ENCODE assay signal across 23 cellular contexts in genomic region chr7:16958724-16959123, GRCh38.
"Had no signal": no experiment of that assay in that cellular context is flagged by ENCODE, and none has a peak within 500 bp of the region (broad histone marks: within the 10 kb centered on the region; RNA-seq: fewer than 3 reads in every experiment).

No MANE protein-coding gene starts in this region.

- H3K9me3 Mint-ChIP-seq: dendritic cell treated with granulocyte-macrophage colony-stimulating factor and Interleukin-4, amounts not matched to agents 40 ng/mL and 50 ng/mL, for 4 days had no signal

- H3K27me3 ChIP-seq: colonic mucosa, esophagus muscularis mucosa, foreskin keratinocyte, heart right ventricle had no signal

- H3K36me3 Mint-ChIP-seq: mesothelial cell of epicardium; naive thymus-derived CD8-positive, alpha-beta T cell had no signal

- H3K36me3 ChIP-seq: colonic mucosa, esophagus muscularis mucosa, heart right ventricle, left ventricle myocardium inferior, lower lobe of right lung had no signal

- H3K4me3 ChIP-seq: colonic mucosa, esophagus muscularis mucosa, heart right ventricle, left ventricle myocardium inferior, lower lobe of right lung, mucosa of descending colon had no signal

- ATAC-seq: foreskin keratinocyte; heart right ventricle; left cardiac atrium; lower lobe of right lung; mucosa of descending colon; naive thymus-derived CD8-positive, alpha-beta T cell had no signal

- H3K27ac ChIP-seq: colonic mucosa, esophagus muscularis mucosa, foreskin keratinocyte, heart right ventricle, left ventricle myocardium inferior, lower lobe of right lung had no signal

- DNase-seq: colonic mucosa; cortex of kidney; effector CD4-positive, alpha-beta T cell; effector memory CD4-positive, alpha-beta T cell; foreskin keratinocyte; glutamatergic neuron; head of caudate nucleus; heart right ventricle; hippocampal formation; left cardiac atrium; left ventricle myocardium inferior; lower lobe of right lung; mesenchymal stem cell; mucosa of descending colon; naive B cell; naive thymus-derived CD8-positive, alpha-beta T cell had no signal

- H3K4me1 Mint-ChIP-seq: naive B cell; naive thymus-derived CD8-positive, alpha-beta T cell had no signal

- H3K27me3 Mint-ChIP-seq: dendritic cell treated with granulocyte-macrophage colony-stimulating factor and Interleukin-4, amounts not matched to agents 40 ng/mL and 50 ng/mL, for 4 days; naive B cell had no signal

- H3K4me1 ChIP-seq: foreskin keratinocyte, lower lobe of right lung had no signal

- FAIRE-seq: endothelial cell of umbilical vein, frontal cortex, islet of Langerhans, keratinocyte had no signal

- H3K4me3 Mint-ChIP-seq: dendritic cell treated with granulocyte-macrophage colony-stimulating factor and Interleukin-4, amounts not matched to agents 40 ng/mL and 50 ng/mL, for 4 days; mesothelial cell of epicardium; naive B cell; naive thymus-derived CD8-positive, alpha-beta T cell had no signal

- H3K27ac Mint-ChIP-seq: dendritic cell treated with granulocyte-macrophage colony-stimulating factor and Interleukin-4, amounts not matched to agents 40 ng/mL and 50 ng/mL, for 4 days; mesothelial cell of epicardium; naive B cell; naive thymus-derived CD8-positive, alpha-beta T cell had no signal

- H3K9me3 ChIP-seq: colonic mucosa, esophagus muscularis mucosa, left ventricle myocardium inferior, lower lobe of right lung, mucosa of descending colon had no signal
